ENCODE assay signal across 8 cellular contexts in the genomic region with DNA sequence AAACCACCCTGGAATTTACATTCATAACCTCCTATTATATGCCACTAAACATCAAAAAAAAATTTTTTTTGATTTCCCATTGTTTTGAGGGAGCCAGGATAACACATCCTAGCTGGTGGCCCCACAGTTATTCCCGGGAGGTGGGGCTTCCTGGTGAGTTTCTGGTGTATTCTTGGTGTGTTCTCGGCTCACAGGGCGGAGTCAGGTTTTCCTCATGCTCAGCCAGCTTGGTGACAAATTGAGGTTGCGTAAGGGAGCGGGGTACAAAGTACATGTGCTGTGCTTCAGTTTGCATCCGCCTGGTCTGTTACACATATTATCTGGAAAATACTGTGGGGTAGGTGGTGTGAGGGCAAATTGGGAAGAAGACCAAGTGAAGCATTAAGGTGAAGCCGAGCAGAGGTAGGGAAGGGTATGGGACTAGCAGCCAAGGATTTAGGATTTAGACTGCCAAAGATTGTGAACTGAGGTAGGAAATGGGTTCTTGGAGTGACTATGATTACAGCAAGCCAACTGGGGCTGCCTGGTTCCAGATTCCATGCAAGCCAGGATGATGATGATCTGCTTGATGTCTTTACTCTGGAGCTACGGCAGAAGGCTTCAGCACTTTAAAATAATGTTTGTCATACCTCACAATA. TPM values are rescaled to one million over a fixed set of nuclear protein-coding genes. Genes with fewer than 3 reads are reported as not detected.
DNase-seq lines count a peak whose midpoint lies in the region; ATAC-seq and TF ChIP-seq lines count a peak whose summit lies in the region.

No MANE protein-coding gene starts in this region.

- H3K36me3 Mint-ChIP-seq in brain: no peaks in the 10 kb centered on the region

- H3K4me1 ChIP-seq in HUES48 (ENCODE audit: control insufficient read depth, insufficient read depth, low read length): peaks cover 20% of the 10 kb centered on the region
- H3K4me1 ChIP-seq in tibial nerve: peaks cover 0 to 6% (median 0%) of the 10 kb centered on the region in 4 donors

- H3K4me3 ChIP-seq in HUES48 (ENCODE audit: low read depth, low read length): no peak overlapping the region
- no peak overlapping the region for H3K4me3 ChIP-seq in tibial nerve
- no peak overlapping the region for H3K4me3 ChIP-seq in WERI-Rb-1 (ENCODE audit: low read depth, low read length)

- H3K36me3 ChIP-seq in HUES48 (ENCODE audit: control insufficient read depth, insufficient read depth, low read length): no peaks in the 10 kb centered on the region
- H3K36me3 ChIP-seq in tibial nerve: no peaks in the 10 kb centered on the region
- H3K36me3 ChIP-seq in WERI-Rb-1: no peaks in the 10 kb centered on the region

- peak overlapping the region in 3 of 5 experiments; percentile 3 to 84 (median 62) for H3K27ac Mint-ChIP-seq in brain

- H3K9me3 ChIP-seq in HUES48 (ENCODE audit: control insufficient read depth, insufficient read depth, low read length) (no peaks in the 10 kb centered on the region), tibial nerve (no peaks in the 10 kb centered on the region), WERI-Rb-1 (ENCODE audit: severe bottlenecking) (no peaks in the 10 kb centered on the region)

- no peak for TF ChIP-seq POLR2A in tibial nerve (IDR thresholded peaks at IDR 0.05)

- no peak overlapping the region for H3K4me3 Mint-ChIP-seq in brain

- DNase-seq in left lobe of liver (ENCODE audit: low spot score) (peak; percentile 94), tibial nerve (ENCODE audit: low spot score in 2 of 2) (peak; percentile 43 to 67), WERI-Rb-1 (no peak), Ammon's horn (ENCODE audit: low spot score) (no peak)
- DNase-seq in stimulated activated naive CD4-positive, alpha-beta T cell treated with Interleukin-2 at 50 U/mL for 16 hours (lab: John Stamatoyannopoulos, UW): no peak
- DNase-seq in central memory CD4-positive, alpha-beta T cell: no peak

- TF ChIP-seq CTCF in brain (conservative IDR thresholded peaks at IDR 0.05) (no peak), tibial nerve (IDR thresholded peaks at IDR 0.05) (no peak), WERI-Rb-1 (IDR thresholded peaks at IDR 0.05; ENCODE audit: low read depth, low read length) (no peak)

- 64 to 85% methylated on average over 8 of the region's 8 CpGs for WGBS in tibial nerve, 2 donors

- ATAC-seq in left lobe of liver: peak; percentile 86

- no peak overlapping the region for H3K9ac ChIP-seq in HUES48 (ENCODE audit: low read depth, low read length)

- H3K4me1 Mint-ChIP-seq in brain: peaks cover 8% of the 10 kb centered on the region

- peaks cover 0 to 3% (median 0%) of the 10 kb centered on the region in 5 experiments for H3K9me3 Mint-ChIP-seq in brain

- TF ChIP-seq EP300 in tibial nerve (IDR thresholded peaks at IDR 0.05): peak in 1 of 2 donors; percentile 56

- H3K27me3 ChIP-seq in HUES48 (ENCODE audit: control insufficient read depth, insufficient read depth, low read length): no peaks in the 10 kb centered on the region
- H3K27me3 ChIP-seq in tibial nerve: no peaks in the 10 kb centered on the region
- H3K27me3 ChIP-seq in WERI-Rb-1 (ENCODE audit: insufficient read depth, low read depth, severe bottlenecking): no peaks in the 10 kb centered on the region

- H3K27me3 Mint-ChIP-seq in brain: peaks cover 5% of the 10 kb centered on the region

- H3K27ac ChIP-seq in HUES48 (ENCODE audit: low read depth, low read length): peak overlapping the region; percentile 81
- H3K27ac ChIP-seq in tibial nerve: peak overlapping the region in 2 of 4 donors; percentile 23 to 57
- no peak overlapping the region for H3K27ac ChIP-seq in WERI-Rb-1

RNA-seq across cellular contexts. Expression of a gene that starts 46.2 kb away (rescaled TPM):
- polyA plus RNA-seq in brain (ENCODE audit: insufficient read depth, low read depth, low replicate concordance): 8,632 TPM
- total RNA-seq in left lobe of liver (3,300 TPM), tibial nerve (1,000 to 10,000 TPM; 7,087 to 8,344 (median 7,781) TPM)

Comparison
In these comparisons a context has a peak if more than half of its experiments do, and no peak if none do; other contexts are left out.
1. DNase-seq: peak in left lobe of liver (single experiment) and tibial nerve (2 of 2); none in stimulated activated naive CD4-positive, alpha-beta T cell treated with Interleukin-2 at 50 U/mL for 16 hours (single experiment), WERI-Rb-1 (single experiment), Ammon's horn (single experiment) and central memory CD4-positive, alpha-beta T cell (single experiment).